In genomic region chr4:54090804-54091623, GRCh38 we compare ENCODE assay signal across 1 cellular context.
TF ChIP-seq lines count a peak whose summit lies in the region.

No MANE protein-coding gene starts in this region.

TF ChIP-seq in HepG2, 621 proteins besides CTCF, POLR2A, EP300 and RAD21 (continues in another document):
- no peak for TF ChIP-seq ZNF10 (CRISPR knock-in tag; IDR thresholded peaks at IDR 0.05; ENCODE audit: borderline replicate concordance, low read depth)
- no peak for TF ChIP-seq MTF2 (CRISPR knock-in tag; IDR thresholded peaks at IDR 0.05; ENCODE audit: borderline replicate concordance)
- TF ChIP-seq ZNF713 (CRISPR knock-in tag; IDR thresholded peaks at IDR 0.05): no peak
- no peak for TF ChIP-seq NR2C2 (CRISPR knock-in tag; IDR thresholded peaks at IDR 0.05; ENCODE audit: borderline replicate concordance)
- peak; percentile 7; the same call in 1 of the 2 replicates for TF ChIP-seq ZNF263 (CRISPR knock-in tag; IDR thresholded peaks at IDR 0.05)
- TF ChIP-seq ARNT2 (CRISPR knock-in tag; IDR thresholded peaks at IDR 0.05; ENCODE audit: low read depth): no peak
- TF ChIP-seq, protein P1, sequence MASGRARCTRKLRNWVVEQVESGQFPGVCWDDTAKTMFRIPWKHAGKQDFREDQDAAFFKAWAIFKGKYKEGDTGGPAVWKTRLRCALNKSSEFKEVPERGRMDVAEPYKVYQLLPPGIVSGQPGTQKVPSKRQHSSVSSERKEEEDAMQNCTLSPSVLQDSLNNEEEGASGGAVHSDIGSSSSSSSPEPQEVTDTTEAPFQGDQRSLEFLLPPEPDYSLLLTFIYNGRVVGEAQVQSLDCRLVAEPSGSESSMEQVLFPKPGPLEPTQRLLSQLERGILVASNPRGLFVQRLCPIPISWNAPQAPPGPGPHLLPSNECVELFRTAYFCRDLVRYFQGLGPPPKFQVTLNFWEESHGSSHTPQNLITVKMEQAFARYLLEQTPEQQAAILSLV (CRISPR knock-in tag; IDR thresholded peaks at IDR 0.05; ENCODE audit: borderline replicate concordance): no peak
- no peak for TF ChIP-seq ETV5 (CRISPR knock-in tag; IDR thresholded peaks at IDR 0.05; ENCODE audit: borderline replicate concordance)
- TF ChIP-seq, protein P2, sequence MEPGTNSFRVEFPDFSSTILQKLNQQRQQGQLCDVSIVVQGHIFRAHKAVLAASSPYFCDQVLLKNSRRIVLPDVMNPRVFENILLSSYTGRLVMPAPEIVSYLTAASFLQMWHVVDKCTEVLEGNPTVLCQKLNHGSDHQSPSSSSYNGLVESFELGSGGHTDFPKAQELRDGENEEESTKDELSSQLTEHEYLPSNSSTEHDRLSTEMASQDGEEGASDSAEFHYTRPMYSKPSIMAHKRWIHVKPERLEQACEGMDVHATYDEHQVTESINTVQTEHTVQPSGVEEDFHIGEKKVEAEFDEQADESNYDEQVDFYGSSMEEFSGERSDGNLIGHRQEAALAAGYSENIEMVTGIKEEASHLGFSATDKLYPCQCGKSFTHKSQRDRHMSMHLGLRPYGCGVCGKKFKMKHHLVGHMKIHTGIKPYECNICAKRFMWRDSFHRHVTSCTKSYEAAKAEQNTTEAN (CRISPR knock-in tag; conservative IDR thresholded peaks at IDR 0.05): peak; percentile 89; the same call in 1 of the 2 replicates
- peak; percentile 18; the same call in 1 of the 2 replicates for TF ChIP-seq ZNF121 (CRISPR knock-in tag; IDR thresholded peaks at IDR 0.05)
- TF ChIP-seq LCORL (IDR thresholded peaks at IDR 0.05): no peak
- 0 out of 2 replicates have a peak, but pooled peaks have one; percentile 30 for TF ChIP-seq LCORL (CRISPR knock-in tag; IDR thresholded peaks at IDR 0.05)
- no peak for TF ChIP-seq ZNF839 (CRISPR knock-in tag; IDR thresholded peaks at IDR 0.05; ENCODE audit: borderline replicate concordance)
- no peak for TF ChIP-seq SIN3A (IDR thresholded peaks at IDR 0.05; ENCODE audit: borderline replicate concordance, low read depth, low read length)
- TF ChIP-seq ZNF484 (CRISPR knock-in tag; IDR thresholded peaks at IDR 0.05; ENCODE audit: borderline replicate concordance, low read depth): no peak
- TF ChIP-seq REPIN1 (CRISPR knock-in tag; IDR thresholded peaks at IDR 0.05; ENCODE audit: borderline replicate concordance, low read depth): no peak
- TF ChIP-seq, protein P3, sequence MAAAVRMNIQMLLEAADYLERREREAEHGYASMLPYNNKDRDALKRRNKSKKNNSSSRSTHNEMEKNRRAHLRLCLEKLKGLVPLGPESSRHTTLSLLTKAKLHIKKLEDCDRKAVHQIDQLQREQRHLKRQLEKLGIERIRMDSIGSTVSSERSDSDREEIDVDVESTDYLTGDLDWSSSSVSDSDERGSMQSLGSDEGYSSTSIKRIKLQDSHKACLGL (CRISPR knock-in tag; IDR thresholded peaks at IDR 0.05): peak; percentile 74; the same call in 1 of the 2 replicates
- no peak for TF ChIP-seq NFE2 (CRISPR knock-in tag; IDR thresholded peaks at IDR 0.05)
- peak; percentile 1; the same call in 1 of the 2 replicates for TF ChIP-seq HNF1B (CRISPR knock-in tag; IDR thresholded peaks at IDR 0.05)
- no peak for TF ChIP-seq ARNT (IDR thresholded peaks at IDR 0.05)
- TF ChIP-seq ZBTB49 (CRISPR knock-in tag; IDR thresholded peaks at IDR 0.05; ENCODE audit: borderline replicate concordance): no peak
- TF ChIP-seq YY1 (IDR thresholded peaks at IDR 0.05; ENCODE audit: insufficient read depth, insufficient replicate concordance, low read depth, low read length): no peak
- TF ChIP-seq TMF1 (CRISPR knock-in tag; IDR thresholded peaks at IDR 0.05; ENCODE audit: low read depth): 0 out of 2 replicates have a peak, but pooled peaks have one; percentile 63
- 0 out of 3 replicates have a peak, but pooled peaks have one; percentile 7 for TF ChIP-seq MXI1 (IDR thresholded peaks at IDR 0.05; ENCODE audit: borderline replicate concordance, low read depth, low read length)
- TF ChIP-seq ZNF629 (CRISPR knock-in tag; conservative IDR thresholded peaks at IDR 0.05): peak; percentile 59; the same call in 1 of the 2 replicates
- TF ChIP-seq ZNF790 (CRISPR knock-in tag; IDR thresholded peaks at IDR 0.05; ENCODE audit: borderline replicate concordance): no peak
- TF ChIP-seq ZNF382 (CRISPR knock-in tag; IDR thresholded peaks at IDR 0.05; ENCODE audit: borderline replicate concordance): no peak
- TF ChIP-seq HES4 (CRISPR knock-in tag; IDR thresholded peaks at IDR 0.05; ENCODE audit: borderline replicate concordance): 0 out of 2 replicates have a peak, but pooled peaks have one; percentile 34
- no peak for TF ChIP-seq PRDM4 (CRISPR knock-in tag; IDR thresholded peaks at IDR 0.05; ENCODE audit: borderline replicate concordance)
- TF ChIP-seq, protein P4, sequence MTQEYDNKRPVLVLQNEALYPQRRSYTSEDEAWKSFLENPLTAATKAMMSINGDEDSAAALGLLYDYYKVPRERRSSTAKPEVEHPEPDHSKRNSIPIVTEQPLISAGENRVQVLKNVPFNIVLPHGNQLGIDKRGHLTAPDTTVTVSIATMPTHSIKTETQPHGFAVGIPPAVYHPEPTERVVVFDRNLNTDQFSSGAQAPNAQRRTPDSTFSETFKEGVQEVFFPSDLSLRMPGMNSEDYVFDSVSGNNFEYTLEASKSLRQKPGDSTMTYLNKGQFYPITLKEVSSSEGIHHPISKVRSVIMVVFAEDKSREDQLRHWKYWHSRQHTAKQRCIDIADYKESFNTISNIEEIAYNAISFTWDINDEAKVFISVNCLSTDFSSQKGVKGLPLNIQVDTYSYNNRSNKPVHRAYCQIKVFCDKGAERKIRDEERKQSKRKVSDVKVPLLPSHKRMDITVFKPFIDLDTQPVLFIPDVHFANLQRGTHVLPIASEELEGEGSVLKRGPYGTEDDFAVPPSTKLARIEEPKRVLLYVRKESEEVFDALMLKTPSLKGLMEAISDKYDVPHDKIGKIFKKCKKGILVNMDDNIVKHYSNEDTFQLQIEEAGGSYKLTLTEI (CRISPR knock-in tag; conservative IDR thresholded peaks at IDR 0.05): no peak
- no peak for TF ChIP-seq HNRNPUL1 (IDR thresholded peaks at IDR 0.05; ENCODE audit: low read depth, low read length)
- TF ChIP-seq, protein P5, sequence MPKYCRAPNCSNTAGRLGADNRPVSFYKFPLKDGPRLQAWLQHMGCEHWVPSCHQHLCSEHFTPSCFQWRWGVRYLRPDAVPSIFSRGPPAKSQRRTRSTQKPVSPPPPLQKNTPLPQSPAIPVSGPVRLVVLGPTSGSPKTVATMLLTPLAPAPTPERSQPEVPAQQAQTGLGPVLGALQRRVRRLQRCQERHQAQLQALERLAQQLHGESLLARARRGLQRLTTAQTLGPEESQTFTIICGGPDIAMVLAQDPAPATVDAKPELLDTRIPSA (CRISPR knock-in tag; IDR thresholded peaks at IDR 0.05; ENCODE audit: borderline replicate concordance): 0 out of 2 replicates have a peak, but pooled peaks have one; percentile 57
- no peak for TF ChIP-seq CEBPZ (IDR thresholded peaks at IDR 0.05; ENCODE audit: low read length)
- no peak for TF ChIP-seq HMG20B (CRISPR knock-in tag; conservative IDR thresholded peaks at IDR 0.05)
- TF ChIP-seq ISX (CRISPR knock-in tag; conservative IDR thresholded peaks at IDR 0.05): no peak
- no peak for TF ChIP-seq SMYD3 (CRISPR knock-in tag; IDR thresholded peaks at IDR 0.05)
- TF ChIP-seq KLF11 (CRISPR knock-in tag; IDR thresholded peaks at IDR 0.05): no peak
- no peak for TF ChIP-seq SRSF4 (IDR thresholded peaks at IDR 0.05; ENCODE audit: low read depth, low read length, poor library complexity, severe bottlenecking)
